Comparison of ENCODE assay signal across 8 cellular contexts in genomic region chr17:51322390-51323029, GRCh38.
DNase-seq lines count a peak whose midpoint lies in the region; ATAC-seq and TF ChIP-seq lines count a peak whose summit lies in the region.

No MANE protein-coding gene starts in this region.

- H3K18ac ChIP-seq in neuronal stem cell (ENCODE audit: low read length): no peak overlapping the region

- peaks cover 0 to 2% of the 10 kb centered on the region in 2 donors for H3K9me3 ChIP-seq in neuronal stem cell (replicated peaks in 1 of 2; ENCODE audit: control insufficient read depth in 2 of 2, insufficient read depth in 1 of 2, low read depth in 1 of 2, low read length in 2 of 2)

- no peak overlapping the region for H3K27ac ChIP-seq in neuronal stem cell (replicated peaks; ENCODE audit: low read length)

- no peak overlapping the region for H2BK120ac ChIP-seq in neuronal stem cell (ENCODE audit: low read depth, low read length)

- H3K23ac ChIP-seq in neuronal stem cell (ENCODE audit: low read depth, low read length, poor library complexity): no peak overlapping the region

- no peak overlapping the region for H2BK5ac ChIP-seq in neuronal stem cell (ENCODE audit: low read length)

- ATAC-seq in GM18907 (IDR thresholded peaks at IDR 0.05; ENCODE audit: unreplicated experiment): peak; percentile 68
- ATAC-seq in GM21390 (IDR thresholded peaks at IDR 0.05; ENCODE audit: unreplicated experiment): no peak

- H3K27me3 ChIP-seq in neuronal stem cell (ENCODE audit: control insufficient read depth in 3 of 3, insufficient read depth in 3 of 3, low read depth in 1 of 3, low read length in 3 of 3): no peaks in the 10 kb centered on the region

- no peak overlapping the region for H2AK5ac ChIP-seq in neuronal stem cell (ENCODE audit: low read depth, low read length)

- no peaks in the 10 kb centered on the region for H3K4me1 ChIP-seq in neuronal stem cell (ENCODE audit: control insufficient read depth in 2 of 2, insufficient read depth in 1 of 2, low read depth in 1 of 2, low read length in 2 of 2)

- H4K91ac ChIP-seq in neuronal stem cell (ENCODE audit: low read depth, low read length, poor library complexity): no peak overlapping the region

- no peak overlapping the region for H3K4ac ChIP-seq in neuronal stem cell (ENCODE audit: low read length)

- no peaks in the 10 kb centered on the region for H3K79me1 ChIP-seq in neuronal stem cell (ENCODE audit: low read depth, low read length)

- no peak overlapping the region for H3K4me2 ChIP-seq in neuronal stem cell (ENCODE audit: insufficient read depth, low read length, poor library complexity, severe bottlenecking)

- DNase-seq in COR-L47 (lab: John Stamatoyannopoulos, UW): peak; percentile 56
- DNase-seq in NCI-H1694 (lab: John Stamatoyannopoulos, UW): peak; percentile 57
- peak; percentile 33 to 54 for DNase-seq in cardiac fibroblast (ENCODE audit: low read depth in 2 of 2)
- DNase-seq in neuronal stem cell (ENCODE audit: low spot score): peak; percentile 8
- DNase-seq in activated effector memory CD4-positive, alpha-beta T cell treated with anti-CD3 and anti-CD28 coated beads, Interleukin-2, amount 50 U/mL, for 16 hours: no peak
- no peak for DNase-seq in NCI-H345 (lab: John Stamatoyannopoulos, UW)

- H3K4me3 ChIP-seq in cardiac fibroblast (replicated peaks in 1 of 2; ENCODE audit: low read depth in 2 of 2, low read length in 2 of 2) (no peak overlapping the region), neuronal stem cell (ENCODE audit: low read length in 2 of 2) (no peak overlapping the region)

- H2BK12ac ChIP-seq in neuronal stem cell (ENCODE audit: low read length): no peak overlapping the region

- WGBS in neuronal stem cell (ENCODE audit: extremely low coverage in 2 of 2, insufficient read length in 2 of 2, insufficient replicate concordance in 1 of 2), 2 donors: no CpG with 5 or more reads among the region's 3 CpGs

- no peak overlapping the region for H3K9ac ChIP-seq in neuronal stem cell (ENCODE audit: low read depth, low read length, poor library complexity)

- no peak overlapping the region for H2AFZ ChIP-seq in neuronal stem cell (ENCODE audit: low read length)

- no peak overlapping the region for H4K8ac ChIP-seq in neuronal stem cell (ENCODE audit: low read depth, low read length)

- H3K36me3 ChIP-seq in neuronal stem cell (replicated peaks in 1 of 2; ENCODE audit: control insufficient read depth in 2 of 2, insufficient read depth in 2 of 2, low read length in 2 of 2): no peaks in the 10 kb centered on the region

- TF ChIP-seq CTCF in cardiac fibroblast (IDR thresholded peaks at IDR 0.05; ENCODE audit: low read depth, low read length): peak; percentile 39

- H2BK15ac ChIP-seq in neuronal stem cell (ENCODE audit: low read length): no peak overlapping the region

- H3K14ac ChIP-seq in neuronal stem cell (ENCODE audit: low read length): no peak overlapping the region

Comparison
In these comparisons a context has a peak if more than half of its experiments do, and no peak if none do; other contexts are left out.
1. DNase-seq: peak in COR-L47 (single experiment), NCI-H1694 (single experiment), cardiac fibroblast (2 of 2) and neuronal stem cell (single experiment); none in activated effector memory CD4-positive, alpha-beta T cell treated with anti-CD3 and anti-CD28 coated beads, Interleukin-2, amount 50 U/mL, for 16 hours (single experiment) and NCI-H345 (single experiment).